22 cellular contexts compared by ENCODE assay signal in genomic region chr20:62014488-62014775, GRCh38.
"Had no signal": no experiment of that assay in that cellular context is flagged by ENCODE, and none has a peak within 500 bp of the region (broad histone marks: within the 10 kb centered on the region; RNA-seq: fewer than 3 reads in every experiment).

No MANE protein-coding gene starts in this region.

- H3K4me3 Mint-ChIP-seq: naive thymus-derived CD4-positive, alpha-beta T cell; nephron; neural progenitor cell; stimulated activated naive B cell treated with anti-CD40 and anti-IgM and Interleukin-4, amounts not matched to agents 10 μg/mL and 1 μg/mL and 100 μg/mL, for 72 hours; stimulated activated naive CD8-positive, alpha-beta T cell treated with anti-CD3 and anti-CD28 coated beads, Interleukin-15, Interleukin-2, amounts not matched to agents 100 ng/mL and 50 ng/mL, for 24 hours had no signal

- H3K27ac ChIP-seq: dorsolateral prefrontal cortex, gastrocnemius medialis, hepatocyte, neural progenitor cell, ovary, psoas muscle, sigmoid colon, thoracic aorta, tibial nerve, upper lobe of left lung had no signal

- H3K27me3 ChIP-seq: dorsolateral prefrontal cortex, gastrocnemius medialis, hepatocyte, neural progenitor cell, ovary, sigmoid colon, tibial nerve, upper lobe of left lung had no signal

- H3K4me3 ChIP-seq: dorsolateral prefrontal cortex, gastrocnemius medialis, hepatocyte, neural progenitor cell, ovary, psoas muscle, sigmoid colon, thoracic aorta, tibial nerve, upper lobe of left lung had no signal

- H3K9me3 Mint-ChIP-seq: naive thymus-derived CD4-positive, alpha-beta T cell; nephron; neural progenitor cell; stimulated activated naive B cell treated with anti-CD40 and anti-IgM and Interleukin-4, amounts not matched to agents 10 μg/mL and 1 μg/mL and 100 μg/mL, for 72 hours; stimulated activated naive CD8-positive, alpha-beta T cell treated with anti-CD3 and anti-CD28 coated beads, Interleukin-15, Interleukin-2, amounts not matched to agents 100 ng/mL and 50 ng/mL, for 24 hours had no signal

- H3K4me2 ChIP-seq: hepatocyte, neural progenitor cell had no signal

- H2AFZ ChIP-seq: hepatocyte, neural progenitor cell had no signal

- H3K9ac ChIP-seq: neural progenitor cell had no signal

- ATAC-seq: gastrocnemius medialis; left lobe of liver; naive thymus-derived CD4-positive, alpha-beta T cell; psoas muscle; stimulated activated naive B cell treated with anti-CD40 and anti-IgM and Interleukin-4, amounts not matched to agents 10 μg/mL and 1 μg/mL and 100 μg/mL, for 72 hours had no signal

- H3K36me3 ChIP-seq: neural progenitor cell, ovary had no signal

- DNase-seq: dorsolateral prefrontal cortex; effector CD4-positive, alpha-beta T cell; gastrocnemius medialis; head of caudate nucleus; mesenchymal stem cell; midbrain; naive thymus-derived CD4-positive, alpha-beta T cell; nucleus accumbens; psoas muscle; right cardiac atrium; sigmoid colon; stimulated activated CD4-positive, alpha-beta T cell treated with anti-CD3 and anti-CD28 coated beads, Interleukin-4, amount 100 ng/mL, for 4 hours; stimulated activated naive B cell treated with anti-CD40 and anti-IgM and Interleukin-4, amounts not matched to agents 10 μg/mL and 1 μg/mL and 100 μg/mL, for 72 hours had no signal

- H3K27me3 Mint-ChIP-seq: naive thymus-derived CD4-positive, alpha-beta T cell; stimulated activated naive B cell treated with anti-CD40 and anti-IgM and Interleukin-4, amounts not matched to agents 10 μg/mL and 1 μg/mL and 100 μg/mL, for 72 hours; stimulated activated naive CD8-positive, alpha-beta T cell treated with anti-CD3 and anti-CD28 coated beads, Interleukin-15, Interleukin-2, amounts not matched to agents 100 ng/mL and 50 ng/mL, for 24 hours had no signal

- H3K4me1 ChIP-seq: neural progenitor cell had no signal

- H3K9me3 ChIP-seq: gastrocnemius medialis, ovary, psoas muscle, sigmoid colon, thoracic aorta, tibial nerve, upper lobe of left lung had no signal

- H3K27ac Mint-ChIP-seq: nephron; stimulated activated naive B cell treated with anti-CD40 and anti-IgM and Interleukin-4, amounts not matched to agents 10 μg/mL and 1 μg/mL and 100 μg/mL, for 72 hours; stimulated activated naive CD8-positive, alpha-beta T cell treated with anti-CD3 and anti-CD28 coated beads, Interleukin-15, Interleukin-2, amounts not matched to agents 100 ng/mL and 50 ng/mL, for 24 hours had no signal
